ENCODE assay signal across 25 cellular contexts in the genomic region with DNA sequence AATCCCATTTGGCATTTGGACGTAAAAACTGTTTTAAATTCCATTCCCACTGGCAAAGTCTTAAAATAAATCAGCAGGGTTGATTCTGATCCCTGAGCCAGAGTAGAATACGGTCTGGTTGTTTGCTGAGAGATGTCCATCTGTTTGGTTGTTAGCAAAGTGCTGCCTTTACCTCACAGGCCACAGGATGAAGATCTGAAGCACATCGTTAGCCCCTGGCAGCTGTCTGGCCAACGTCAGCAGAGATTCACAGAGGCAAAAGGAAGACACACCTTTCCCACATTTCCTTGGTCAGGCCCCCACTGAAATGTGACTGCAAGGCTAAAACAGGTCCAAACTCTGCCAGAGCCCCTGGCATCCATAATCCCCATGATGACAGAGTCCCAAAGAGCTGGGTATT.
A peak's percentile ranks its signal among the peaks of the same experiment; 100 is the strongest.
DNase-seq lines count a peak whose midpoint lies in the region; ATAC-seq, FAIRE-seq and TF ChIP-seq lines count a peak whose summit lies in the region.
"Had no signal": no experiment of that assay in that cellular context is flagged by ENCODE, and none has a peak within 500 bp of the region (broad histone marks: within the 10 kb centered on the region; RNA-seq: fewer than 3 reads in every experiment).

No MANE protein-coding gene starts in this region.

- H3K9me3 Mint-ChIP-seq in Caco-2 (ENCODE audit: unreplicated experiment), result no peaks in the 10 kb centered on the region

- in situ Hi-C loops in G401 (cut with HindIII; ENCODE audit: low sequenced_read_pairs), result no loop called here
- in situ Hi-C loops in GM12878 (cut with MboI), result no loop called here

- BruUV-seq in GM12878 (replicated peaks; lab: Mats Ljungman, UMichigan), result no TSS peak
- no TSS peak for BruUV-seq in Caco-2 (replicated peaks; lab: Mats Ljungman, UMichigan)

- H3K4me3 Mint-ChIP-seq in Caco-2 (ENCODE audit: unreplicated experiment), result no peak overlapping the region
- H3K4me3 Mint-ChIP-seq: activated naive CD4-positive, alpha-beta T cell treated with anti-CD3 and anti-CD28 coated beads, Interleukin-2, amount 50 U/mL, for 24 hours; activated T-helper 1 cell treated with anti-CD3 and anti-CD28 coated beads, Interleukin-12 subunit alpha, Interleukin-12 subunit beta, Interleukin-2, Interleukin-4 antibody, amounts not matched to agents 30 ng/mL and 10 ng/mL and 1 ng/mL, durations not matched to agents 14 hours and 24 hours and 36 hours; central memory CD8-positive, alpha-beta T cell; nephron progenitor cell; T-helper 17 cell had no signal

- H3K4me1 Mint-ChIP-seq in Caco-2 (ENCODE audit: low read depth, unreplicated experiment), result peaks cover 11% of the 10 kb centered on the region
- H3K4me1 Mint-ChIP-seq: activated naive CD4-positive, alpha-beta T cell treated with anti-CD3 and anti-CD28 coated beads, Interleukin-2, amount 50 U/mL, for 24 hours; central memory CD8-positive, alpha-beta T cell had no signal

- no peak overlapping the region for H2AFZ ChIP-seq in GM12878 (ENCODE audit: control insufficient read depth, low read depth, low read length)

- no peaks in the 10 kb centered on the region for H3K79me2 ChIP-seq in GM12878 (ENCODE audit: control insufficient read depth, insufficient read depth, low read length)

- H3K27ac Mint-ChIP-seq in Caco-2 (ENCODE audit: unreplicated experiment), result no peak overlapping the region
- H3K27ac Mint-ChIP-seq: activated naive CD4-positive, alpha-beta T cell treated with anti-CD3 and anti-CD28 coated beads, Interleukin-2, amount 50 U/mL, for 24 hours; activated T-helper 1 cell treated with anti-CD3 and anti-CD28 coated beads, Interleukin-12 subunit alpha, Interleukin-12 subunit beta, Interleukin-2, Interleukin-4 antibody, amounts not matched to agents 30 ng/mL and 10 ng/mL and 1 ng/mL, durations not matched to agents 14 hours and 24 hours and 36 hours; T-helper 17 cell had no signal

- DNase-seq in G401 (ENCODE audit: low spot score), result peak; percentile 40
- peak; percentile 24 for DNase-seq in NCI-H524 treated with DMSO at 0.1 percent for 48 hours (lab: John Stamatoyannopoulos, UW)
- no peak for DNase-seq in GM12878 (ENCODE audit: low read depth, low spot score)
- DNase-seq in Caco-2, result no peak
- no peak for DNase-seq in activated gamma-delta T cell (lab: John Stamatoyannopoulos, UW)
- DNase-seq: activated CD4-positive, alpha-beta T cell treated with anti-CD3 and anti-CD28 coated beads for 48 hours; aorta; effector CD8-positive, alpha-beta T cell; NCI-H1092; NCI-H2081; NCI-H69; nephron progenitor cell; PC-3; SJCRH30; T-helper 17 cell had no signal

- H4K20me1 ChIP-seq in GM12878 (ENCODE audit: control insufficient read depth, insufficient read depth), result no peaks in the 10 kb centered on the region

- CTCF ChIA-PET in GM12878 (lab: Yijun Ruan, JAX) (interaction anchor here (0.7 to 1.7 kb wide), 5 partner anchors 9 to 74 kb away, joined by 3 to 6 read pairs (median 3); no protein-coding TSS in a partner anchor), Caco-2 (lab: Charles Lee) (interaction anchor here (0.7 kb wide), 1 partner anchor 15 kb away, joined by 3 read pairs; no protein-coding TSS in a partner anchor)

- H3K27ac ChIP-seq in GM12878 (ENCODE audit: control insufficient read depth, insufficient read depth), result no peak overlapping the region
- H3K27ac ChIP-seq in skin epidermis, result peak overlapping the region in 18 of 21 experiments; percentile 11 to 90 (median 66)
- H3K27ac ChIP-seq: gastroesophageal sphincter, HL-60, SJCRH30 had no signal

- FAIRE-seq in GM12878 (lab: Jason Lieb, UNC), result no peak
- FAIRE-seq: H1, HepG2, islet of Langerhans had no signal

- H3K4me1 ChIP-seq in GM12878 (ENCODE audit: control insufficient read depth, insufficient read depth, low read length) (no peaks in the 10 kb centered on the region), Caco-2 (no peaks in the 10 kb centered on the region)
- H3K4me1 ChIP-seq: gastroesophageal sphincter, SJCRH30 had no signal

- TF ChIP-seq EP300 in GM12878 (IDR thresholded peaks at IDR 0.05; ENCODE audit: borderline replicate concordance in 1 of 2, control insufficient read depth in 1 of 2, low read depth in 2 of 2, low read length in 2 of 2), result no peak

- RAD21 ChIA-PET in GM12878 (lab: Charles Lee; ENCODE audit: unreplicated experiment), result interaction anchor here (0.5 to 4.5 kb wide), 12 partner anchors 9 to 518 kb away, joined by 3 to 46 read pairs (median 5); no protein-coding TSS in a partner anchor

- no peak overlapping the region for H3K9ac ChIP-seq in GM12878 (ENCODE audit: control insufficient read depth, insufficient read depth, low read length)

- peak; percentile 38; the same call in 2 of the 3 replicates for ATAC-seq in GM12878
- ATAC-seq in HG02938 (IDR thresholded peaks at IDR 0.05; ENCODE audit: unreplicated experiment), result no peak
- ATAC-seq: gastroesophageal sphincter, HepG2, PC-3, T-helper 17 cell had no signal

- 6% methylated on average over 4 of the region's 4 CpGs for WGBS in GM12878 (ENCODE audit: insufficient coverage, insufficient replicate concordance, low lambda C conversion rate, missing lambda C conversion rate)

- H3K36me3 ChIP-seq in GM12878 (ENCODE audit: control insufficient read depth in 2 of 2, insufficient read depth in 2 of 2, low read length in 1 of 2), result no peaks in the 10 kb centered on the region
- H3K36me3 ChIP-seq in Caco-2 (ENCODE audit: control insufficient read depth, insufficient read depth, low read length), result no peaks in the 10 kb centered on the region
- H3K36me3 ChIP-seq: gastroesophageal sphincter, SJCRH30 had no signal

- POLR2A ChIA-PET in GM12878 (lab: Charles Lee), result interaction anchor here (0.8 to 2.5 kb wide), 9 partner anchors 9 to 67 kb away, joined by 3 to 12 read pairs (median 3); no protein-coding TSS in a partner anchor
- POLR2A ChIA-PET in Caco-2 (lab: Charles Lee), result no interaction called here

- TF ChIP-seq POLR2A in GM12878 (IDR thresholded peaks at IDR 0.05; ENCODE audit: low read depth, low read length), result no peak

- TF ChIP-seq CTCF in GM12878 (IDR thresholded peaks at IDR 0.05 in 2 of 3, conservative IDR thresholded peaks at IDR 0.05 in 1 of 3; ENCODE audit: control insufficient read depth in 2 of 3, extremely low read depth in 1 of 3, insufficient read depth in 1 of 3, low read depth in 3 of 3, low read length in 3 of 3) (no peak), Caco-2 (IDR thresholded peaks at IDR 0.05; ENCODE audit: insufficient read depth in 1 of 2, low read depth in 1 of 2, low read length in 1 of 2, severe bottlenecking in 1 of 2, unreplicated experiment in 1 of 2) (no peak)

- H3K9me3 ChIP-seq in GM12878 (replicated peaks; ENCODE audit: control insufficient read depth, insufficient read depth, low read length) (no peaks in the 10 kb centered on the region; the same call in 2 of the 3 replicates), Caco-2 (no peaks in the 10 kb centered on the region)
- H3K9me3 ChIP-seq: SJCRH30 had no signal

- no peak overlapping the region for H3K4me3 ChIP-seq in GM12878
- no peak overlapping the region for H3K4me3 ChIP-seq in skin epidermis
- H3K4me3 ChIP-seq in Caco-2 (ENCODE audit: low read depth, low read length), result no peak overlapping the region
- H3K4me3 ChIP-seq: gastroesophageal sphincter, SJCRH30 had no signal

- H3K4me2 ChIP-seq in GM12878 (ENCODE audit: control insufficient read depth, insufficient read depth), result no peak overlapping the region

- H3K36me3 Mint-ChIP-seq in Caco-2 (ENCODE audit: insufficient read depth, unreplicated experiment), result no peaks in the 10 kb centered on the region

- H3K27me3 ChIP-seq in GM12878 (replicated peaks in 1 of 2; ENCODE audit: control insufficient read depth in 2 of 2, insufficient read depth in 2 of 2, low read length in 1 of 2), result no peaks in the 10 kb centered on the region
- H3K27me3 ChIP-seq in Caco-2 (replicated peaks; ENCODE audit: control insufficient read depth, insufficient read depth, low read length), result no peaks in the 10 kb centered on the region
- H3K27me3 ChIP-seq: gastroesophageal sphincter, SJCRH30 had no signal

- TF ChIP-seq RAD21 in GM12878 (IDR thresholded peaks at IDR 0.05; ENCODE audit: insufficient read depth, low read depth, low read length), result no peak

- SMC1A ChIA-PET in GM12878 (lab: Charles Lee; ENCODE audit: uncharacterized antibody, unreplicated experiment), result interaction anchor here (0.6 to 8.7 kb wide), 12 partner anchors 10 to 524 kb away, joined by 3 to 93 read pairs (median 4); no protein-coding TSS in a partner anchor

- intact Hi-C loops in GM12878 (cut with micrococcal nuclease; ENCODE audit: unreplicated experiment) (loop anchor here (10.0 kb wide), 1 partner anchor 71 kb away; a partner anchor contains a TSS), Caco-2 (cut with micrococcal nuclease; ENCODE audit: unreplicated experiment) (no loop called here)

- H3K27me3 Mint-ChIP-seq in Caco-2 (ENCODE audit: insufficient read depth, unreplicated experiment), result peaks cover 8% of the 10 kb centered on the region

TF ChIP-seq in GM12878, 131 proteins besides CTCF, POLR2A, EP300 and RAD21:
- TF ChIP-seq IKZF1 (conservative IDR thresholded peaks at IDR 0.05) (0 out of 2 replicates have a peak, but pooled peaks have one; percentile 12), SMC3 (IDR thresholded peaks at IDR 0.05; ENCODE audit: borderline replicate concordance, low read length) (no peak)

Comparison
In these comparisons a context has a peak if more than half of its experiments do, and no peak if none do; other contexts are left out.
1. DNase-seq: peak in G401 (single experiment) and NCI-H524 treated with DMSO at 0.1 percent for 48 hours (single experiment); none in GM12878 (single experiment), Caco-2 (0 of 2) and activated gamma-delta T cell (single experiment).